Comparison of ENCODE assay signal across 8 cellular contexts in genomic region chr17:75270218-75270965, GRCh38. TPM values are rescaled to one million over a fixed set of nuclear protein-coding genes. Genes with fewer than 3 reads are reported as not detected.
DNase-seq lines count a peak whose midpoint lies in the region; ATAC-seq and TF ChIP-seq lines count a peak whose summit lies in the region.

No MANE protein-coding gene starts in this region.

- ATAC-seq in GM18511 (IDR thresholded peaks at IDR 0.05; ENCODE audit: unreplicated experiment): peak; percentile 57
- ATAC-seq in HG02981 (IDR thresholded peaks at IDR 0.05; ENCODE audit: unreplicated experiment): peak; percentile 33

- no peak for DNase-seq in AG09309 (ENCODE audit: low read depth)
- DNase-seq in NCI-H345 (lab: John Stamatoyannopoulos, UW): peak; percentile 74
- peak; percentile 34 to 43 for DNase-seq in activated CD4-positive, alpha-beta T cell treated with anti-CD3 and anti-CD28 coated beads for 24 hours (ENCODE audit: low read depth in 2 of 2)
- DNase-seq in dorsolateral prefrontal cortex: peak in 7 of 10 donors; percentile 26 to 74 (median 54)
- DNase-seq in lower leg skin (ENCODE audit: low spot score in 2 of 2): peak; percentile 47 to 94
- DNase-seq in stimulated activated CD8-positive, alpha-beta memory T cell treated with anti-CD3 and anti-CD28 coated beads, Interleukin-15, amount 100 ng/mL, for 4 hours (ENCODE audit: low read depth in 2 of 2): peak; percentile 12 to 35

- no peaks in the 10 kb centered on the region for H3K27me3 ChIP-seq in dorsolateral prefrontal cortex

- peak overlapping the region; percentile 63 for H3K4me3 ChIP-seq in AG09309 (ENCODE audit: control insufficient read depth, low read depth, low read length)
- H3K4me3 ChIP-seq in dorsolateral prefrontal cortex: peak overlapping the region; percentile 65 to 98 (median 91)
- H3K4me3 ChIP-seq in lower leg skin (ENCODE audit: low read depth, poor library complexity, severe bottlenecking): peak overlapping the region; percentile 87

- TF ChIP-seq CTCF in AG09309 (IDR thresholded peaks at IDR 0.05; ENCODE audit: control insufficient read depth, insufficient read depth, low read depth, low read length, missing control alignments) (peak; percentile 65), dorsolateral prefrontal cortex (IDR thresholded peaks at IDR 0.05 in 54 of 56, conservative IDR thresholded peaks at IDR 0.05 in 2 of 56; ENCODE audit: low read depth in 1 of 56, partially characterized antibody in 56 of 56) (peak in 9 of 56 donors; percentile 8 to 29 (median 18)), lower leg skin (IDR thresholded peaks at IDR 0.05) (no peak)

- peak overlapping the region; percentile 46 to 98 (median 94) for H3K27ac ChIP-seq in dorsolateral prefrontal cortex

- WGBS in lower leg skin, 2 donors: 0 to 1% methylated on average over 30 to 37 of the region's 47 CpGs

- intact Hi-C loops in dorsolateral prefrontal cortex (cut with DNase I): loop anchor here in 1 of 2 donors (1.0 to 5.0 kb wide), 2 partner anchors 8 to 137 kb away; partner anchors contain the start of gene GRB2
- intact Hi-C loops in lower leg skin (cut with DNase I; ENCODE audit: low total_unique reads): no loop called here

- no peak for TF ChIP-seq POLR2A in lower leg skin (IDR thresholded peaks at IDR 0.05)

RNA-seq across cellular contexts. Expression of gene MIF4GD, which starts 0.6 kb away (rescaled TPM):
- total RNA-seq in dorsolateral prefrontal cortex (10 to 100 TPM in 111 of 120 experiments, 1 to 10 TPM in 9; 7.9 to 31.1 (median 15.6) TPM), lower leg skin (10 to 100 TPM; 22.6 to 41.8 (median 32.6) TPM)

RNA-seq across cellular contexts. Expression of gene MRPS7, which starts 8.7 kb away (rescaled TPM):
- 10 to 100 TPM; 33.7 to 71.4 (median 51.1) TPM for total RNA-seq in dorsolateral prefrontal cortex
- total RNA-seq in lower leg skin: 10 to 100 TPM; 20.7 to 36.0 (median 31.4) TPM

RNA-seq across cellular contexts. Expression of gene GGA3, which starts 9.0 kb away (rescaled TPM):
- total RNA-seq in dorsolateral prefrontal cortex (10 to 100 TPM; 41.9 to 89.7 (median 60.2) TPM), lower leg skin (10 to 100 TPM; 27.5 to 43.1 (median 29.9) TPM)

RNA-seq across cellular contexts. Expression of gene SLC25A19, which starts 18.8 kb away (rescaled TPM):
- total RNA-seq in dorsolateral prefrontal cortex (10 to 100 TPM in 116 of 120 experiments, 1 to 10 TPM in 4; 8.5 to 25.5 (median 15.6) TPM), lower leg skin (1 to 10 TPM; 4.0 to 7.1 (median 5.9) TPM)
